22 cellular contexts compared by ENCODE assay signal in the genomic region with DNA sequence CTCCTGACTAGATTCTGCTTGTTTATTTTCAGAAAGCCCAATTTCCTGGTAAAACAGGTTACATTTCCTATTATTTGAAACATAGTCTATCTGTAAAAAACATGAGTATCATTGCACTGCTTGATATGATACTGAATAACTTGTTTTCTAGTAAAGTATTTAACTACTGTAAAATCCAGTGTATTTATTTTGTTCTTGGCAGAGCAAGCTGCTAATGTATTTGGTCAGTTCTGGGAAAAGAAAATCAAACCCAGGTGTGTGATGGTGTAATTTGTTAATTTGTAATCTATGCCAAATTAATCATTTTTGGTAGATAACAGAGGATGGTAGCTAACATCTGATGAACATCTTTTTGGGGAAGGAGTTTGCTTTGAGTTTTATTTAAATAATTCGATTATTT.
"Had no signal": no experiment of that assay in that cellular context is flagged by ENCODE, and none has a peak within 500 bp of the region (broad histone marks: within the 10 kb centered on the region; RNA-seq: fewer than 3 reads in every experiment).

No MANE protein-coding gene starts in this region.

- ATAC-seq: activated CD4-positive, alpha-beta T cell treated with anti-CD3 and anti-CD28 coated beads for 36 hours; left lobe of liver; lower lobe of right lung; stimulated activated naive CD8-positive, alpha-beta T cell treated with anti-CD3 and anti-CD28 coated beads, Interleukin-15, Interleukin-2, amounts not matched to agents 100 U/mL and 50 U/mL, for 24 hours; upper lobe of right lung had no signal

- DNase-seq: activated B cell treated with CpG ODN at 0.5 μM for 24 hours; activated CD4-positive, alpha-beta T cell treated with anti-CD3 and anti-CD28 coated beads for 36 hours; activated CD4-positive, alpha-beta T cell treated with anti-CD3 and anti-CD28 coated beads, Interleukin-2, amount 50 U/mL, for 48 hours; activated naive CD4-positive, alpha-beta T cell; aorta; foreskin fibroblast; kidney; lower lobe of right lung; naive B cell; spleen; stimulated activated CD4-positive, alpha-beta T cell treated with anti-CD3 and anti-CD28 coated beads, Interleukin-4, amount 100 ng/mL, for 1 hour; stimulated activated naive CD8-positive, alpha-beta T cell treated with anti-CD3 and anti-CD28 coated beads, Interleukin-15, Interleukin-2, amounts not matched to agents 100 U/mL and 50 U/mL, for 24 hours; T-helper 9 cell; upper lobe of right lung had no signal

- H2AFZ ChIP-seq: neural progenitor cell had no signal

- H3K27me3 Mint-ChIP-seq: activated B cell treated with CpG ODN at 0.5 μM for 24 hours; activated CD4-positive, alpha-beta T cell treated with anti-CD3 and anti-CD28 coated beads for 36 hours; brain; naive B cell; progenitor cell of endocrine pancreas had no signal

- H3K4me1 ChIP-seq: upper lobe of right lung had no signal

- H3K27ac ChIP-seq: epithelial cell of prostate, lower lobe of right lung, neural progenitor cell, right atrium auricular region, SK-N-MC, upper lobe of right lung had no signal

- H3K9me3 Mint-ChIP-seq: activated B cell treated with CpG ODN at 0.5 μM for 24 hours; activated T-helper 2 cell treated with anti-CD3 and anti-CD28 coated beads, Interferon-gamma antibody, Interleukin-2, Interleukin-4, amounts not matched to agents 10 μg/mL and 5 μg/mL and 100 μg/mL, durations not matched to agents 14 hours and 24 hours and 36 hours; brain; naive B cell; neural progenitor cell had no signal

- H3K4me1 Mint-ChIP-seq: activated B cell treated with CpG ODN at 0.5 μM for 24 hours, naive B cell had no signal

- H3K4me2 ChIP-seq: neural progenitor cell had no signal

- H3K36me3 Mint-ChIP-seq: brain had no signal

- H3K4me3 Mint-ChIP-seq: activated B cell treated with CpG ODN at 0.5 μM for 24 hours; activated CD4-positive, alpha-beta T cell treated with anti-CD3 and anti-CD28 coated beads for 36 hours; brain; naive B cell; neural progenitor cell had no signal

- H3K9me3 ChIP-seq: lower lobe of right lung, right atrium auricular region, spleen, upper lobe of right lung had no signal

- H3K27me3 ChIP-seq: neural progenitor cell, right atrium auricular region, spleen, upper lobe of right lung had no signal

- H3K9ac ChIP-seq: neural progenitor cell had no signal

- H3K4me3 ChIP-seq: lower lobe of right lung, neural progenitor cell, right atrium auricular region, SK-N-MC, spleen, upper lobe of right lung had no signal

- H3K27ac Mint-ChIP-seq: activated B cell treated with CpG ODN at 0.5 μM for 24 hours, brain, naive B cell, neural progenitor cell had no signal
